In the genomic region with DNA sequence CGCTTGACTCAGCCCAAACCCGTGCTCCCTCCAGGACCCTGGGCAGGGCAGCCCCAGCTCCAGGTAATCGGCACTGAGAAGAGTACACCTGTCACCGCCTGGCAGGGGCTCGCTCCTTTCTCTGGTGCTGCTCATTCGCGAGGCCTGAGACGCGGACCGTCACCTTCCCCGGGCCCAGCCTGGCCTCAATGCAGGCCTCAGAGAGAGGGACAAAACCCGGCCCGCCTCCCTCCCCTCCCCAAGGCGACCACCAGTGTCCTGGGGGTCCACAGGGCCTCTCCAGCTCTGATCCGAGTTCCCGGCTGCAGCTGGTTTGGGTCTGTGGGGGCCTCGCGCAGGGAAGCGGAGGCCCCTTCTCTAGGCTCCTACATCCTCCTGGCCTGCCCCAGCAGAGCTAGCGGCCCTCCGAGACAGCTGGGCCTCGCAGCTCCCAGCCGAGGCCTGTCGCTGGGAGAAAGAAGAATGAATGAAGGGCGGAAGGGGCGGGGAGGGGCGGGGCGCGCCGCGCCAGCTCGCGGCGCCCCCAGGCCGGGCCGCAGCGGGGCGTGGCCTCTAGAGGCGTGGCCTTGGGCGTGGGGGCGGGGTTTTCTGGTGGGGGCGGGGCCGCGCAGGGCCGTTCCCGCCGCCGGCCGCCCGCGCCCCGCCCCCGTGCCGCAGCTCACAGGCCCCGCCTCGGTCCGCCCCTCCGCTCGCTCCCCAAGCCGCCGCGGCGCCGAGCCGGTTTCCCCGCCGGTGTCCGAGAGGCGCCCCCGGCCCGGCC, we compare ENCODE assay signal across 8 cellular contexts. TPM values are rescaled to one million over a fixed set of nuclear protein-coding genes. Genes with fewer than 3 reads are reported as not detected.
DNase-seq lines count a peak whose midpoint lies in the region; ATAC-seq and TF ChIP-seq lines count a peak whose summit lies in the region.

Gene LIMK1 (plus strand): TSS at position 688 of the 760 bp plus-strand sequence. CDS start 187 bp downstream, outside the sequence.

- in situ Hi-C loops in GM18951 (cut with MboI; ENCODE audit: low sequenced_read_pairs, unreplicated experiment) = no loop called here

- no peaks in the 10 kb centered on the region for H3K9me3 Mint-ChIP-seq in dendritic cell treated with granulocyte-macrophage colony-stimulating factor and Interleukin-4, amounts not matched to agents 40 ng/mL and 50 ng/mL, for 4 days

- peak within 1 kb of the TSS; percentile 83 for H3K27ac Mint-ChIP-seq in dendritic cell treated with granulocyte-macrophage colony-stimulating factor and Interleukin-4, amounts not matched to agents 40 ng/mL and 50 ng/mL, for 4 days

- peaks cover 31% of the 10 kb centered on the region for H3K4me1 Mint-ChIP-seq in dendritic cell treated with granulocyte-macrophage colony-stimulating factor and Interleukin-4, amounts not matched to agents 40 ng/mL and 50 ng/mL, for 4 days (ENCODE audit: low read depth)

- H3K27me3 Mint-ChIP-seq in dendritic cell treated with granulocyte-macrophage colony-stimulating factor and Interleukin-4, amounts not matched to agents 40 ng/mL and 50 ng/mL, for 4 days = no peaks in the 10 kb centered on the region

- H3K9me3 ChIP-seq in left lung = no peaks in the 10 kb centered on the region

- peak; percentile 73 for TF ChIP-seq POLR2A in GM18951 (IDR thresholded peaks at IDR 0.05; ENCODE audit: extremely low read depth, insufficient read depth, insufficient read length)

- H3K36me3 ChIP-seq in left lung = peaks cover 0 to 18% of the 10 kb centered on the region in 2 donors

- H3K27ac ChIP-seq in left lung = peak within 1 kb of the TSS; percentile 1 to 58

- no peaks in the 10 kb centered on the region for H3K27me3 ChIP-seq in left lung

- peak within 1 kb of the TSS; percentile 64 to 82 for H3K4me3 ChIP-seq in left lung

- peaks cover 27% of the 10 kb centered on the region for H3K36me3 Mint-ChIP-seq in dendritic cell treated with granulocyte-macrophage colony-stimulating factor and Interleukin-4, amounts not matched to agents 40 ng/mL and 50 ng/mL, for 4 days (ENCODE audit: low read depth)

- H3K4me1 ChIP-seq in left lung = peaks cover 16 to 23% of the 10 kb centered on the region in 2 donors

- H3K4me3 Mint-ChIP-seq in dendritic cell treated with granulocyte-macrophage colony-stimulating factor and Interleukin-4, amounts not matched to agents 40 ng/mL and 50 ng/mL, for 4 days = peak within 1 kb of the TSS; percentile 91

- intact Hi-C loops in dendritic cell treated with granulocyte-macrophage colony-stimulating factor and Interleukin-4, amounts not matched to agents 40 ng/mL and 50 ng/mL, for 4 days (cut with micrococcal nuclease) = loop anchor here (1.0 to 5.0 kb wide), 2 partner anchors 10 to 346 kb away; partner anchors contain the start of gene ABHD11
- intact Hi-C loops in left lung (cut with DNase I) = no loop called here

- peak; percentile 57 for ATAC-seq in HG03159 (IDR thresholded peaks at IDR 0.05; ENCODE audit: unreplicated experiment)
- ATAC-seq in left lung = peak; percentile 91

- DNase-seq in AG08396 (ENCODE audit: low spot score) = peak; percentile 98
- DNase-seq in NCI-H510A treated with DMSO at 0.1 percent for 48 hours (lab: John Stamatoyannopoulos, UW) = peak; percentile 74
- DNase-seq in activated CD4-positive, alpha-beta T cell treated with anti-CD3 and anti-CD28 coated beads, Interleukin-2, amount 50 U/mL, for 1 hour = peak; percentile 78
- DNase-seq in left lung = peak; percentile 83 to 96
- peak; percentile 82 to 83 for DNase-seq in stimulated activated CD4-positive, alpha-beta T cell treated with anti-CD3 and anti-CD28 coated beads, Interleukin-2, amount 100 ng/mL, for 24 hours

- no peak for TF ChIP-seq CTCF in left lung (IDR thresholded peaks at IDR 0.05)

RNA-seq across cellular contexts. Expression of gene LIMK1, which starts in this region (rescaled TPM):
- 10 to 100 TPM; 40.8 to 47.2 TPM for total RNA-seq in left lung

Comparison
In these comparisons a context has a peak if more than half of its experiments do, and no peak if none do; other contexts are left out.
1. Peak in every context shown above with its lines: DNase-seq, ATAC-seq, H3K4me3 ChIP-seq and H3K27ac ChIP-seq.